ENCODE assay signal across 1 cellular context in the genomic region with DNA sequence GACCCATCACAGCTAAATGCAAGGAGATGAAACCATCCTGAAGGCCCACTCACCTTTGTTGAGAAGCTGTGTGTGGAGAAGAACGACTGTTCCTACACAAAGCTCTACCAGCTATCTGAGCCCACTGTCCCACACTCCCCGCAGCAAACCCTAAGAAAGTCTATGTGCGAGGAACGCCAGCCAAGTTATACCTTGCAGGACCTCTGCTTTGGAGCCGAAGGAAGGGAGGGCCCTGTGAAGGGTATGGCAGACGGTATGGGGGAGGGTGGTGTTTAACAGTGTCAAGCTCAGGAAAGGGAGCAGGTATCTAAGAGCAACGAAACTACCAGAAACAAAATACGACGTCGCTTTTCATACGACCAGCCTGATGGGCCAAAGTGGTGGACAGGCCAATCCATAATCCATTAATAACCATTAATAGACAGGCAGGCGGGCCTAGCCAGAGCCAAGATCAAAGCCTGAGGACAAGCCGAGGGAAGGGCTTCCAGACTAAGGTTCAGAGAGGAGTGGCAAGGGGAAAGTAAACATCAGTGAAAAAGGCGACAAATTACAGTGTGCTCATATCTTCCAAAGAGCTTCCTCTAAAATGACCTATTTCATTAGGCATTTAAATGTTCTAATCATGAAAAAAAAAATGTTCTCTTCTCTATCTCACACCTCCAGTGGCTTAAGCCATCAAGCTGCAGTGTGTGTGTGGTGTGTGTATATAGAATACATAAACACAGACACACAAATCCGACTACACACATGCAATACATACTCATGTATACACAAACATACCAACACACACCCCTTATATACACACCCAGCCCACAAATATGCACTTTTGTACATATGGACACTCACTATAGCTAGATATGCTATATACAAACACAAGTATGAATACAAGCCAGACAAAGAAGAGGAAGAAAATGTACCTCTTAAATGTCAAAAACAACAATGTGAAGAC.
TF ChIP-seq lines count a peak whose summit lies in the region.

No MANE protein-coding gene starts in this region.

TF ChIP-seq in K562, 482 proteins besides CTCF, POLR2A, EP300 and RAD21:
- no peak for TF ChIP-seq OTX1 (CRISPR knock-in tag; IDR thresholded peaks at IDR 0.05)
- TF ChIP-seq, protein P1, sequence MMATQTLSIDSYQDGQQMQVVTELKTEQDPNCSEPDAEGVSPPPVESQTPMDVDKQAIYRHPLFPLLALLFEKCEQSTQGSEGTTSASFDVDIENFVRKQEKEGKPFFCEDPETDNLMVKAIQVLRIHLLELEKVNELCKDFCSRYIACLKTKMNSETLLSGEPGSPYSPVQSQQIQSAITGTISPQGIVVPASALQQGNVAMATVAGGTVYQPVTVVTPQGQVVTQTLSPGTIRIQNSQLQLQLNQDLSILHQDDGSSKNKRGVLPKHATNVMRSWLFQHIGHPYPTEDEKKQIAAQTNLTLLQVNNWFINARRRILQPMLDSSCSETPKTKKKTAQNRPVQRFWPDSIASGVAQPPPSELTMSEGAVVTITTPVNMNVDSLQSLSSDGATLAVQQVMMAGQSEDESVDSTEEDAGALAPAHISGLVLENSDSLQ (IDR thresholded peaks at IDR 0.05): no peak
- no peak for TF ChIP-seq MED1 (CRISPR knock-in tag; IDR thresholded peaks at IDR 0.05; ENCODE audit: borderline replicate concordance)
